2 cellular contexts compared by ENCODE assay signal in genomic region chr2:240985881-240986786, GRCh38.
A peak's percentile ranks its signal among the peaks of the same experiment; 100 is the strongest.
TF ChIP-seq lines count a peak whose summit lies in the region.

No MANE protein-coding gene starts in this region.

TF ChIP-seq in liver, 16 proteins besides CTCF, POLR2A, EP300 and RAD21 (continued from another document):
- TF ChIP-seq GABPA (IDR thresholded peaks at IDR 0.05 in 1 of 2, conservative IDR thresholded peaks at IDR 0.05 in 1 of 2): no peak
- no peak for TF ChIP-seq FOXA2 (IDR thresholded peaks at IDR 0.05)
- TF ChIP-seq ZBTB33 (IDR thresholded peaks at IDR 0.05): no peak
- TF ChIP-seq FOXA1 (IDR thresholded peaks at IDR 0.05): no peak
- TF ChIP-seq HNF4G (IDR thresholded peaks at IDR 0.05): peak; percentile 57
- TF ChIP-seq NR2F2 (IDR thresholded peaks at IDR 0.05): no peak
- TF ChIP-seq, protein P1, sequence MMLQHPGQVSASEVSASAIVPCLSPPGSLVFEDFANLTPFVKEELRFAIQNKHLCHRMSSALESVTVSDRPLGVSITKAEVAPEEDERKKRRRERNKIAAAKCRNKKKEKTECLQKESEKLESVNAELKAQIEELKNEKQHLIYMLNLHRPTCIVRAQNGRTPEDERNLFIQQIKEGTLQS (IDR thresholded peaks at IDR 0.05): no peak
- no peak for TF ChIP-seq EGR1 (IDR thresholded peaks at IDR 0.05; ENCODE audit: low read depth in 2 of 2)
- TF ChIP-seq RXRA (IDR thresholded peaks at IDR 0.05): peak; percentile 16 to 49
- no peak for TF ChIP-seq REST (IDR thresholded peaks at IDR 0.05)
- TF ChIP-seq HNF4A (conservative IDR thresholded peaks at IDR 0.05): peak; percentile 26 to 87

TF ChIP-seq in HEK293T, 16 proteins besides CTCF, POLR2A, EP300 and RAD21 (continued from another document):
- no peak for TF ChIP-seq PKNOX1 (IDR thresholded peaks at IDR 0.05)
- no peak for TF ChIP-seq ELF4 (IDR thresholded peaks at IDR 0.05)
- TF ChIP-seq ARNT (IDR thresholded peaks at IDR 0.05): no peak
- TF ChIP-seq BHLHE40 (IDR thresholded peaks at IDR 0.05; ENCODE audit: borderline replicate concordance): no peak
- no peak for TF ChIP-seq SP1 (IDR thresholded peaks at IDR 0.05)
- no peak for TF ChIP-seq HDGF (IDR thresholded peaks at IDR 0.05; ENCODE audit: borderline replicate concordance)
- TF ChIP-seq FOXM1 (IDR thresholded peaks at IDR 0.05; ENCODE audit: borderline replicate concordance): no peak
- TF ChIP-seq LEF1 (IDR thresholded peaks at IDR 0.05; ENCODE audit: borderline replicate concordance): no peak
TF ChIP-seq in HEK293T: peak in this region for 0.
